In genomic region chr10:72107325-72108003, GRCh38 we compare ENCODE assay signal across 11 cellular contexts. TPM values are rescaled to one million over a fixed set of nuclear protein-coding genes. Genes with fewer than 3 reads are reported as not detected.
DNase-seq lines count a peak whose midpoint lies in the region; ATAC-seq, FAIRE-seq and TF ChIP-seq lines count a peak whose summit lies in the region.
"Had no signal": no experiment of that assay in that cellular context is flagged by ENCODE, and none has a peak within 500 bp of the region (broad histone marks: within the 10 kb centered on the region; RNA-seq: fewer than 3 reads in every experiment).

No MANE protein-coding gene starts in this region.

- CTCF ChIA-PET in activated CD8-positive, alpha-beta T cell treated with anti-CD3 and anti-CD28 coated beads for 36 hours (lab: Charles Lee), result interaction anchor here (0.9 to 2.7 kb wide), 13 partner anchors 11 to 225 kb away, joined by 3 to 11 read pairs (median 5); partner anchors contain the start of gene SPOCK2

- H3K27ac ChIP-seq in DOHH2 (ENCODE audit: low read depth, low read length), result peak overlapping the region; percentile 16; the same call in 1 of the 2 replicates

- H3K4me3 ChIP-seq in DOHH2 (ENCODE audit: low read length) (peak overlapping the region; percentile 31), mucosa of descending colon (no peak overlapping the region)
- H3K4me3 ChIP-seq: tibial nerve had no signal

- peak overlapping the region; percentile 86 for H3K27ac Mint-ChIP-seq in activated CD8-positive, alpha-beta T cell treated with anti-CD3 and anti-CD28 coated beads for 36 hours

- H3F3A ChIP-seq in DOHH2 (ENCODE audit: control insufficient read depth, insufficient read depth), result peaks cover 9% of the 10 kb centered on the region

- peaks cover 40% of the 10 kb centered on the region for H3K36me3 Mint-ChIP-seq in activated CD8-positive, alpha-beta T cell treated with anti-CD3 and anti-CD28 coated beads for 36 hours (ENCODE audit: low read depth)

- TF ChIP-seq CTCF in DOHH2 (IDR thresholded peaks at IDR 0.05; ENCODE audit: low read depth, low read length, poor library complexity, severe bottlenecking) (no peak), mucosa of descending colon (IDR thresholded peaks at IDR 0.05) (no peak)
- TF ChIP-seq CTCF in activated CD8-positive, alpha-beta T cell treated with anti-CD3 and anti-CD28 coated beads for 36 hours (IDR thresholded peaks at IDR 0.05), result no peak

- H3K27me3 ChIP-seq in DOHH2 (ENCODE audit: control insufficient read depth, low read length), result no peaks in the 10 kb centered on the region
- H3K27me3 ChIP-seq: tibial nerve had no signal

- ATAC-seq in activated CD8-positive, alpha-beta T cell treated with anti-CD3 and anti-CD28 coated beads for 36 hours, result peak; percentile 56
- peak; percentile 45 for ATAC-seq in mucosa of descending colon
- ATAC-seq in HG03354 (IDR thresholded peaks at IDR 0.05; ENCODE audit: poor library complexity, severe bottlenecking, unreplicated experiment), result no peak
- no peak for ATAC-seq in HG03139 (IDR thresholded peaks at IDR 0.05; ENCODE audit: unreplicated experiment)

- DNase-seq in HTR-8/SVneo (ENCODE audit: insufficient read length, low spot score) (peak; percentile 24), mucosa of descending colon (no peak), NCI-H1436 (lab: John Stamatoyannopoulos, UW) (no peak), HuH-7.5 (ENCODE audit: low spot score) (no peak)
- peak; percentile 56 for DNase-seq in activated CD8-positive, alpha-beta T cell treated with anti-CD3 and anti-CD28 coated beads for 36 hours
- DNase-seq: head of caudate nucleus, MV-4-11 had no signal

- H3K9me3 ChIP-seq in DOHH2 (ENCODE audit: control insufficient read depth, insufficient read depth, low read length) (no peaks in the 10 kb centered on the region), mucosa of descending colon (no peaks in the 10 kb centered on the region)
- H3K9me3 ChIP-seq: tibial nerve had no signal

- H3K9me3 Mint-ChIP-seq in activated CD8-positive, alpha-beta T cell treated with anti-CD3 and anti-CD28 coated beads for 36 hours, result no peaks in the 10 kb centered on the region

- peak overlapping the region; percentile 69 for H3K4me3 Mint-ChIP-seq in activated CD8-positive, alpha-beta T cell treated with anti-CD3 and anti-CD28 coated beads for 36 hours

- no peaks in the 10 kb centered on the region for H4K20me1 ChIP-seq in DOHH2 (ENCODE audit: control insufficient read depth, insufficient read depth, low read depth, low read length)

- peaks cover 70% of the 10 kb centered on the region for H3K4me1 Mint-ChIP-seq in activated CD8-positive, alpha-beta T cell treated with anti-CD3 and anti-CD28 coated beads for 36 hours (ENCODE audit: low read depth)

- intact Hi-C loops in activated CD8-positive, alpha-beta T cell treated with anti-CD3 and anti-CD28 coated beads for 36 hours (cut with micrococcal nuclease), result no loop called here
- intact Hi-C loops in mucosa of descending colon (cut with DNase I, micrococcal nuclease), result no loop called here

- no peaks in the 10 kb centered on the region for H3K9me2 ChIP-seq in DOHH2 (replicated peaks; ENCODE audit: control insufficient read depth, low read length)

- POLR2A ChIA-PET in activated CD8-positive, alpha-beta T cell treated with anti-CD3 and anti-CD28 coated beads for 36 hours (lab: Charles Lee), result interaction anchor here (0.5 to 2.0 kb wide), 7 partner anchors 9 to 220 kb away, joined by 3 to 8 read pairs (median 3); partner anchors contain the start of gene SPOCK2

- no peaks in the 10 kb centered on the region for H3K79me2 ChIP-seq in DOHH2 (ENCODE audit: control insufficient read depth, low read length)

- H3K4me1 ChIP-seq in DOHH2 (ENCODE audit: control insufficient read depth, low read length) (peaks cover 34% of the 10 kb centered on the region), mucosa of descending colon (ENCODE audit: low read depth) (no peaks in the 10 kb centered on the region)

- H3K36me3 ChIP-seq in DOHH2 (ENCODE audit: control insufficient read depth, low read length) (peaks cover 3% of the 10 kb centered on the region; the same call in 1 of the 2 replicates), mucosa of descending colon (ENCODE audit: low read depth) (no peaks in the 10 kb centered on the region)

- FAIRE-seq in HTR-8/SVneo (lab: Jason Lieb, UNC), result no peak

- H3K27me3 Mint-ChIP-seq in activated CD8-positive, alpha-beta T cell treated with anti-CD3 and anti-CD28 coated beads for 36 hours, result no peaks in the 10 kb centered on the region

- peak overlapping the region; percentile 58 for H3K4me2 ChIP-seq in DOHH2 (ENCODE audit: low read length)

RNA-seq across cellular contexts. Expression of gene SPOCK2, which starts 19.1 kb away (rescaled TPM):
- 100 to 1,000 TPM; 134 to 135 TPM for total RNA-seq in activated CD8-positive, alpha-beta T cell treated with anti-CD3 and anti-CD28 coated beads for 36 hours
- 10 to 100 TPM in 1 of 3 donors, 1 to 10 TPM in 2; 3.1 to 12.3 (median 7.4) TPM for total RNA-seq in mucosa of descending colon

Comparison
In these comparisons a context has a peak if more than half of its experiments do, and no peak if none do; other contexts are left out.
1. DNase-seq: peak in HTR-8/SVneo (single experiment) and activated CD8-positive, alpha-beta T cell treated with anti-CD3 and anti-CD28 coated beads for 36 hours (single experiment); none in mucosa of descending colon (0 of 3), NCI-H1436 (single experiment) and HuH-7.5 (single experiment).
2. ATAC-seq: peak in activated CD8-positive, alpha-beta T cell treated with anti-CD3 and anti-CD28 coated beads for 36 hours (single experiment) and mucosa of descending colon (single experiment); none in HG03354 (single experiment) and HG03139 (single experiment).
3. RNA of gene SPOCK2, which starts 19.1 kb away (total RNA-seq): 134 to 135 TPM in activated CD8-positive, alpha-beta T cell treated with anti-CD3 and anti-CD28 coated beads for 36 hours; 3.1 to 12.3 TPM in mucosa of descending colon; every median in the first group is over 10 times any median in the second.